8 cellular contexts compared by ENCODE assay signal in the genomic region with DNA sequence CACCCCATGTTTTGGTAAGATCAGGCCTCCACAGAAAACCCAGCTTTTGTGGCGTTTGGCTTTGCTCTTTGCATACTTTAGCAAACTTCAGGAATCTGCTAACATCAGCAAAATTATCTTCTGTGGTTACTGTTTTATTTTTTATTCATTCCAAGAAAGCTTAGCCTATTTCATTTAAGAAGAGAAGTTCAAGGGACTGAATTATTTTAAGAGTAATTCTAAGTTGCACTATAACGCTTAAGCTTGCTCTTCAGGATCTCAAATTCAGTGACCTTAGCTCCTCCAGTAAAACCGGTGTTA. TPM values are rescaled to one million over a fixed set of nuclear protein-coding genes. Genes with fewer than 3 reads are reported as not detected.
DNase-seq lines count a peak whose midpoint lies in the region; ATAC-seq and TF ChIP-seq lines count a peak whose summit lies in the region.

No MANE protein-coding gene starts in this region.

- TF ChIP-seq POLR2A in NB4 (IDR thresholded peaks at IDR 0.05; ENCODE audit: extremely low read depth, insufficient read length) = no peak

- peak overlapping the region in 1 of 2 donors; percentile 36 for H3K27ac Mint-ChIP-seq in natural killer cell treated with Interleukin-12 subunit alpha and Interleukin-12 subunit beta and Interleukin-15 and Interleukin-18, amount 100 ng/mL, for 72 hours

- no peak for TF ChIP-seq CTCF in AG04450 (IDR thresholded peaks at IDR 0.05; ENCODE audit: low read depth, low read length)
- no peak for TF ChIP-seq CTCF in NB4 (IDR thresholded peaks at IDR 0.05; ENCODE audit: low read depth, low read length)

- H3K27me3 ChIP-seq in AG04450 (ENCODE audit: control insufficient read depth, insufficient read depth, low read length) = peaks cover 25% of the 10 kb centered on the region
- no peaks in the 10 kb centered on the region for H3K27me3 ChIP-seq in effector memory CD4-positive, alpha-beta T cell (replicated peaks; ENCODE audit: control insufficient read depth, insufficient read depth, low read length, poor library complexity, severe bottlenecking)

- H3K9me3 ChIP-seq in AG04450 (ENCODE audit: control insufficient read depth, insufficient read depth, low read length) = no peaks in the 10 kb centered on the region
- H3K9me3 ChIP-seq in effector memory CD4-positive, alpha-beta T cell (ENCODE audit: control insufficient read depth, low read length) = no peaks in the 10 kb centered on the region

- peaks cover 11 to 12% of the 10 kb centered on the region in 2 donors for H3K4me1 Mint-ChIP-seq in natural killer cell treated with Interleukin-12 subunit alpha and Interleukin-12 subunit beta and Interleukin-15 and Interleukin-18, amount 100 ng/mL, for 72 hours (ENCODE audit: low read depth in 2 of 2)

- H3K27me3 Mint-ChIP-seq in natural killer cell treated with Interleukin-12 subunit alpha and Interleukin-12 subunit beta and Interleukin-15 and Interleukin-18, amount 100 ng/mL, for 72 hours = peaks cover 13 to 19% of the 10 kb centered on the region in 2 donors

- peak overlapping the region; percentile 81 for H3K4me3 Mint-ChIP-seq in natural killer cell treated with Interleukin-12 subunit alpha and Interleukin-12 subunit beta and Interleukin-15 and Interleukin-18, amount 100 ng/mL, for 72 hours

- POLR2A ChIA-PET in AG04450 (lab: Yijun Ruan, JAX) = interaction anchor here (0.7 to 1.0 kb wide), 2 partner anchors 185 to 317 kb away, joined by 3 to 5 read pairs; no protein-coding TSS in a partner anchor

- ATAC-seq in natural killer cell treated with Interleukin-12 subunit alpha and Interleukin-12 subunit beta and Interleukin-15 and Interleukin-18, amount 100 ng/mL, for 72 hours = no peak
- ATAC-seq in GM18502 (IDR thresholded peaks at IDR 0.05; ENCODE audit: poor library complexity, unreplicated experiment) (no peak), HG02571 (IDR thresholded peaks at IDR 0.05; ENCODE audit: unreplicated experiment) (no peak)

- peaks cover 3% of the 10 kb centered on the region for H3K4me1 ChIP-seq in effector memory CD4-positive, alpha-beta T cell (ENCODE audit: control insufficient read depth, insufficient read depth, low read length, poor library complexity, severe bottlenecking)

- CTCF ChIA-PET in AG04450 (lab: Charles Lee) = interaction anchor here (1.2 to 1.7 kb wide), 5 partner anchors 20 to 171 kb away, joined by 4 to 8 read pairs (median 5); no protein-coding TSS in a partner anchor

- DNase-seq in AG04450 (ENCODE audit: low read depth, low spot score) (no peak), NB4 (ENCODE audit: low read depth) (no peak), islet precursor cell (no peak), mucosa of gallbladder (ENCODE audit: low spot score) (no peak)
- no peak for DNase-seq in effector memory CD4-positive, alpha-beta T cell
- DNase-seq in natural killer cell treated with Interleukin-12 subunit alpha and Interleukin-12 subunit beta and Interleukin-15 and Interleukin-18, amount 100 ng/mL, for 72 hours (ENCODE audit: low spot score) = no peak

- no peak overlapping the region for H3K27ac ChIP-seq in AG04450 (ENCODE audit: low read depth, low read length)
- peak overlapping the region; percentile 51 for H3K27ac ChIP-seq in effector memory CD4-positive, alpha-beta T cell (ENCODE audit: insufficient read depth, low read length, poor library complexity, severe bottlenecking)

- peak overlapping the region; percentile 61 for H3K4me3 ChIP-seq in AG04450 (ENCODE audit: low read depth, low read length)
- H3K4me3 ChIP-seq in NB4 (ENCODE audit: low read depth, low read length) = peak overlapping the region; percentile 60
- peak overlapping the region; percentile 64 for H3K4me3 ChIP-seq in effector memory CD4-positive, alpha-beta T cell (ENCODE audit: insufficient read depth, low read depth, low read length, poor library complexity, severe bottlenecking)

- H3K9me3 Mint-ChIP-seq in natural killer cell treated with Interleukin-12 subunit alpha and Interleukin-12 subunit beta and Interleukin-15 and Interleukin-18, amount 100 ng/mL, for 72 hours = no peaks in the 10 kb centered on the region

- H3K36me3 ChIP-seq in effector memory CD4-positive, alpha-beta T cell (ENCODE audit: control insufficient read depth, insufficient read depth, low read length) = no peaks in the 10 kb centered on the region

- no peaks in the 10 kb centered on the region for H3K36me3 Mint-ChIP-seq in natural killer cell treated with Interleukin-12 subunit alpha and Interleukin-12 subunit beta and Interleukin-15 and Interleukin-18, amount 100 ng/mL, for 72 hours

RNA-seq across cellular contexts. Expression of gene JHY, which starts 1.1 kb away (rescaled TPM):
- 0.82 and 1.4 TPM in 2 replicates for polyA plus RNA-seq in AG04450 (2011; rRNA removed)
- 0.51 and 0.87 TPM in 2 replicates for polyA minus RNA-seq in AG04450 (2011; rRNA and poly(A)+ RNA removed)
- under 1 TPM; 0.55 to 0.59 TPM for total RNA-seq in natural killer cell treated with Interleukin-12 subunit alpha and Interleukin-12 subunit beta and Interleukin-15 and Interleukin-18, amount 100 ng/mL, for 72 hours
- total RNA-seq in mucosa of gallbladder = 2.4 TPM

RNA-seq across cellular contexts. Expression of gene CRTAM, which starts 45.3 kb away (rescaled TPM):
- not detected in 2 replicates for polyA plus RNA-seq in AG04450 (2011; rRNA removed)
- polyA minus RNA-seq in AG04450 (2011; rRNA and poly(A)+ RNA removed) = not detected in 2 replicates
- 1 to 10 TPM in 1 of 2 donors, under 1 TPM in 1; 0.98 to 2.9 TPM for total RNA-seq in natural killer cell treated with Interleukin-12 subunit alpha and Interleukin-12 subunit beta and Interleukin-15 and Interleukin-18, amount 100 ng/mL, for 72 hours
- total RNA-seq in mucosa of gallbladder = 0.46 TPM
